In the genomic region with DNA sequence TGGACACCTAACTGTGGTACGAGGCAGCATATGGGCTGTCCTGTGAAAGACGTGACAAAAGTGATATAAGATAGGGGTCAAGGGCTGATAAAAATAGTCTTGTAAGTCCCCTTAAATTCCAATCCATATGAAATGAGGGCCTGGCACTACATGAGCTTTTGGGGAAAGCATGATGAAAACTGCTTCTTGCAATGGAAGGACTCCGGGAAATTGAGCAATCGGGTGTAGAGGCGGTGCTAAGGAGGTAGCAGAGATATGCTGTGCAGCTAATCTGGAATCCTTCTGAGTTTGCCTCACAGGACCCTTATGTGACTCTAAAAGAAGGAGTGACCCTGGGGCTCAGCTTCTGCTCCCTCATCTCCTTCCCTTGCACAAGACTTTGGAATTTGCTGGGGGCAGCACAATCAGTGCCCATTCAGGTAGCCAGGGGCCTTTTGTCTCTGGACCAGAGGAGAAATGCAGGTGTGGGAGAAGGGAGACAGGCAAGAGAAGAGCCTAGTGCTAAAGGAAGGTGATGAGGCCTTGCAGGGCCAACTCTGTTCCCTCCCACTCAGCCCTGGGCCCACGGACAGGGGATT, we compare ENCODE assay signal across 16 cellular contexts. TPM values are rescaled to one million over a fixed set of nuclear protein-coding genes. Genes with fewer than 3 reads are reported as not detected.
DNase-seq lines count a peak whose midpoint lies in the region; ATAC-seq and TF ChIP-seq lines count a peak whose summit lies in the region.
"Had no signal": no experiment of that assay in that cellular context is flagged by ENCODE, and none has a peak within 500 bp of the region (broad histone marks: within the 10 kb centered on the region; RNA-seq: fewer than 3 reads in every experiment).

No MANE protein-coding gene starts in this region.

- in situ Hi-C loops in IMR-90 (cut with MboI; ENCODE audit: low sequenced_read_pairs), result no loop called here

- H3K23ac ChIP-seq in IMR-90 (ENCODE audit: low read depth, low read length) (peak overlapping the region; percentile 7; the same call in 1 of the 2 replicates), neuronal stem cell (ENCODE audit: low read depth, low read length, poor library complexity) (no peak overlapping the region)

- dilution Hi-C loops in IMR-90 (cut with HindIII; ENCODE audit: low sequenced_read_pairs, unreplicated experiment), result no loop called here

- no peak overlapping the region for H3K56ac ChIP-seq in IMR-90 (ENCODE audit: extremely low read depth, insufficient read depth, low read length)

- H4K91ac ChIP-seq in IMR-90 (ENCODE audit: insufficient read depth, low read depth, low read length) (no peak overlapping the region; the same call in 1 of the 2 replicates), neuronal stem cell (ENCODE audit: low read depth, low read length, poor library complexity) (no peak overlapping the region)

- no peak overlapping the region for H3K4me3 Mint-ChIP-seq in activated T-helper 2 cell treated with anti-CD3 and anti-CD28 coated beads, Interferon-gamma antibody, Interleukin-2, Interleukin-4, amounts not matched to agents 10 μg/mL and 5 μg/mL and 100 μg/mL, durations not matched to agents 14 hours and 24 hours and 36 hours (ENCODE audit: low read depth)
- no peak overlapping the region for H3K4me3 Mint-ChIP-seq in glutamatergic neuron (ENCODE audit: unreplicated experiment)
- H3K4me3 Mint-ChIP-seq: activated T-cell treated with anti-CD3 and anti-CD28 coated beads, Interleukin-2, amount 50 U/mL, for 24 hours; neural progenitor cell; T-cell had no signal

- POLR2A ChIA-PET in IMR-90 (lab: Charles Lee; ENCODE audit: unreplicated experiment), result no interaction called here

- H3K4me3 ChIP-seq in IMR-90 (ENCODE audit: insufficient read depth, low read depth, low read length) (no peak overlapping the region), fibroblast of villous mesenchyme (ENCODE audit: low read depth, low read length) (no peak overlapping the region), neuronal stem cell (ENCODE audit: low read length in 2 of 2) (no peak overlapping the region)
- H3K4me3 ChIP-seq: GM12878, neural progenitor cell had no signal

- H3K18ac ChIP-seq in IMR-90 (ENCODE audit: low read depth, low read length), result 0 out of 2 replicates have a peak overlapping the region, but pooled peaks have one; percentile 5
- H3K18ac ChIP-seq in neuronal stem cell (ENCODE audit: low read length), result peak overlapping the region; percentile 64

- H3K9ac ChIP-seq in IMR-90 (ENCODE audit: low read depth, low read length), result no peak overlapping the region
- no peak overlapping the region for H3K9ac ChIP-seq in neuronal stem cell (ENCODE audit: low read depth, low read length, poor library complexity)
- H3K9ac ChIP-seq: neural progenitor cell had no signal

- H2BK5ac ChIP-seq in IMR-90 (ENCODE audit: low read depth, low read length, poor library complexity, severe bottlenecking), result peak overlapping the region; percentile 14
- no peak overlapping the region for H2BK5ac ChIP-seq in neuronal stem cell (ENCODE audit: low read length)

- H3K36me3 ChIP-seq in IMR-90 (ENCODE audit: control insufficient read depth, insufficient read depth, low read length) (peaks cover 1% of the 10 kb centered on the region; the same call in 1 of the 2 replicates), neuronal stem cell (replicated peaks in 1 of 2; ENCODE audit: control insufficient read depth in 2 of 2, insufficient read depth in 2 of 2, low read length in 2 of 2) (no peaks in the 10 kb centered on the region)
- H3K36me3 ChIP-seq: neural progenitor cell had no signal

- H2AK5ac ChIP-seq in IMR-90 (ENCODE audit: low read depth, low read length) (peak overlapping the region; percentile 3; the same call in 1 of the 2 replicates), neuronal stem cell (ENCODE audit: low read depth, low read length) (no peak overlapping the region)

- no CpG with 5 or more reads among the region's 6 CpGs for WGBS in IMR-90 (ENCODE audit: extremely low coverage in 2 of 2, insufficient read length in 1 of 2), 2 experiments
- WGBS in neuronal stem cell (ENCODE audit: extremely low coverage in 2 of 2, insufficient read length in 2 of 2, insufficient replicate concordance in 1 of 2), 2 donors, result no CpG with 5 or more reads among the region's 6 CpGs

- H2AFZ ChIP-seq in IMR-90 (replicated peaks; ENCODE audit: low read length, poor library complexity) (no peak overlapping the region), neuronal stem cell (ENCODE audit: low read length) (no peak overlapping the region)
- H2AFZ ChIP-seq: neural progenitor cell had no signal

- H3K4me2 ChIP-seq in IMR-90 (ENCODE audit: low read depth, low read length), result 0 out of 2 replicates have a peak overlapping the region, but pooled peaks have one; percentile 16
- H3K4me2 ChIP-seq in neuronal stem cell (ENCODE audit: insufficient read depth, low read length, poor library complexity, severe bottlenecking), result no peak overlapping the region
- H3K4me2 ChIP-seq: neural progenitor cell had no signal

- H3K79me1 ChIP-seq in IMR-90 (ENCODE audit: low read depth in 1 of 2, low read length in 2 of 2), result no peaks in the 10 kb centered on the region
- no peaks in the 10 kb centered on the region for H3K79me1 ChIP-seq in neuronal stem cell (ENCODE audit: low read depth, low read length)

- H3K9me3 ChIP-seq in IMR-90 (ENCODE audit: control insufficient read depth, insufficient read depth, low read length) (no peaks in the 10 kb centered on the region), neuronal stem cell (replicated peaks in 1 of 2; ENCODE audit: control insufficient read depth in 2 of 2, insufficient read depth in 1 of 2, low read depth in 1 of 2, low read length in 2 of 2) (no peaks in the 10 kb centered on the region)

- no peaks in the 10 kb centered on the region; the same call in 1 of the 2 replicates for H4K20me1 ChIP-seq in IMR-90 (ENCODE audit: insufficient read depth, low read length)

- DNase-seq in AML-193 (lab: John Stamatoyannopoulos, UW) (peak; percentile 0), IMR-90 (peak; percentile 35), fibroblast of villous mesenchyme (ENCODE audit: low read depth) (peak; percentile 65), neuronal stem cell (ENCODE audit: low spot score) (no peak), NK-92 (lab: John Stamatoyannopoulos, UW; ENCODE audit: unreplicated experiment) (no peak), 8988T (no peak), glutamatergic neuron (no peak)
- no peak for DNase-seq in activated T-helper 2 cell treated with anti-CD3 and anti-CD28 coated beads, Interferon-gamma antibody, Interleukin-2, Interleukin-4, amounts not matched to agents 10 μg/mL and 5 μg/mL and 100 μg/mL, durations not matched to agents 14 hours and 24 hours and 36 hours (ENCODE audit: low spot score)
- DNase-seq: activated T-cell treated with anti-CD3 and anti-CD28 coated beads, Interleukin-2, amount 50 U/mL, for 24 hours; DMS79; MM.1S; T-cell had no signal

- TF ChIP-seq CTCF in IMR-90 (conservative IDR thresholded peaks at IDR 0.05; ENCODE audit: low read depth, low read length) (no peak), fibroblast of villous mesenchyme (IDR thresholded peaks at IDR 0.05; ENCODE audit: insufficient read depth, low read depth, low read length) (no peak), glutamatergic neuron (IDR thresholded peaks at IDR 0.05; ENCODE audit: partially characterized antibody, unreplicated experiment) (no peak)

- no TSS peak for BruUV-seq in IMR-90 (replicated peaks; lab: Mats Ljungman, UMichigan)

- H3K4me1 ChIP-seq in IMR-90 (ENCODE audit: control insufficient read depth, insufficient read depth, low read length) (peaks cover 10% of the 10 kb centered on the region), neuronal stem cell (ENCODE audit: control insufficient read depth in 2 of 2, insufficient read depth in 1 of 2, low read depth in 1 of 2, low read length in 2 of 2) (peaks cover 0 to 2% of the 10 kb centered on the region in 2 donors)
- H3K4me1 ChIP-seq: neural progenitor cell had no signal

- H3K9me1 ChIP-seq in IMR-90 (ENCODE audit: insufficient read depth, low read length), result peaks cover 7% of the 10 kb centered on the region; the same call in 1 of the 2 replicates

- H2BK15ac ChIP-seq in IMR-90 (ENCODE audit: low read depth, low read length) (peak overlapping the region; percentile 64; the same call in 1 of the 3 replicates), neuronal stem cell (ENCODE audit: low read length) (no peak overlapping the region)

- intact Hi-C loops in IMR-90 (cut with micrococcal nuclease), result loop anchor here (2.0 kb wide), 1 partner anchor 38 kb away; no protein-coding TSS in a partner anchor
- intact Hi-C loops in activated T-helper 2 cell treated with anti-CD3 and anti-CD28 coated beads, Interferon-gamma antibody, Interleukin-2, Interleukin-4, amounts not matched to agents 10 μg/mL and 5 μg/mL and 100 μg/mL, durations not matched to agents 14 hours and 24 hours and 36 hours (cut with micrococcal nuclease), result no loop called here

- peaks cover 2% of the 10 kb centered on the region; the same call in 1 of the 2 replicates for H3K27me3 ChIP-seq in IMR-90 (ENCODE audit: control insufficient read depth, insufficient read depth, low read length)
- H3K27me3 ChIP-seq in neuronal stem cell (ENCODE audit: control insufficient read depth in 3 of 3, insufficient read depth in 3 of 3, low read depth in 1 of 3, low read length in 3 of 3), result peaks cover 0 to 2% (median 0%) of the 10 kb centered on the region in 3 experiments
- H3K27me3 ChIP-seq: neural progenitor cell had no signal

- no peak overlapping the region for H2AK9ac ChIP-seq in IMR-90 (replicated peaks; ENCODE audit: low read depth, low read length, poor library complexity)

- peak overlapping the region; percentile 19 for H3K4ac ChIP-seq in IMR-90 (ENCODE audit: low read depth, low read length)
- no peak overlapping the region for H3K4ac ChIP-seq in neuronal stem cell (ENCODE audit: low read length)

- no peaks in the 10 kb centered on the region for H3K4me1 Mint-ChIP-seq in activated T-helper 2 cell treated with anti-CD3 and anti-CD28 coated beads, Interferon-gamma antibody, Interleukin-2, Interleukin-4, amounts not matched to agents 10 μg/mL and 5 μg/mL and 100 μg/mL, durations not matched to agents 14 hours and 24 hours and 36 hours (ENCODE audit: low read depth)
- no peaks in the 10 kb centered on the region for H3K4me1 Mint-ChIP-seq in glutamatergic neuron (ENCODE audit: low read depth, unreplicated experiment)

- H4K8ac ChIP-seq in IMR-90 (ENCODE audit: low read depth in 2 of 2, low read length in 2 of 2) (no peak overlapping the region; a peak in 1 of 4 replicates), neuronal stem cell (ENCODE audit: low read depth, low read length) (no peak overlapping the region)

- no peak overlapping the region for H3K27ac Mint-ChIP-seq in activated T-helper 2 cell treated with anti-CD3 and anti-CD28 coated beads, Interferon-gamma antibody, Interleukin-2, Interleukin-4, amounts not matched to agents 10 μg/mL and 5 μg/mL and 100 μg/mL, durations not matched to agents 14 hours and 24 hours and 36 hours
- H3K27ac Mint-ChIP-seq in glutamatergic neuron (ENCODE audit: unreplicated experiment), result no peak overlapping the region
- H3K27ac Mint-ChIP-seq: activated T-cell treated with anti-CD3 and anti-CD28 coated beads, Interleukin-2, amount 50 U/mL, for 24 hours; neural progenitor cell had no signal

- no peaks in the 10 kb centered on the region for H3K9me3 Mint-ChIP-seq in activated T-helper 2 cell treated with anti-CD3 and anti-CD28 coated beads, Interferon-gamma antibody, Interleukin-2, Interleukin-4, amounts not matched to agents 10 μg/mL and 5 μg/mL and 100 μg/mL, durations not matched to agents 14 hours and 24 hours and 36 hours
- peaks cover 2% of the 10 kb centered on the region for H3K9me3 Mint-ChIP-seq in glutamatergic neuron (ENCODE audit: unreplicated experiment)
- H3K9me3 Mint-ChIP-seq: activated T-cell treated with anti-CD3 and anti-CD28 coated beads, Interleukin-2, amount 50 U/mL, for 24 hours; neural progenitor cell; T-cell had no signal

- no peaks in the 10 kb centered on the region for H3K36me3 Mint-ChIP-seq in activated T-helper 2 cell treated with anti-CD3 and anti-CD28 coated beads, Interferon-gamma antibody, Interleukin-2, Interleukin-4, amounts not matched to agents 10 μg/mL and 5 μg/mL and 100 μg/mL, durations not matched to agents 14 hours and 24 hours and 36 hours (ENCODE audit: low read depth)
- no peaks in the 10 kb centered on the region for H3K36me3 Mint-ChIP-seq in glutamatergic neuron (ENCODE audit: unreplicated experiment)
- H3K36me3 Mint-ChIP-seq: neural progenitor cell, T-cell had no signal

- TF ChIP-seq RAD21 in IMR-90 (IDR thresholded peaks at IDR 0.05; ENCODE audit: low read length), result no peak

- H2BK120ac ChIP-seq in IMR-90 (ENCODE audit: low read depth, low read length) (0 out of 2 replicates have a peak overlapping the region, but pooled peaks have one; percentile 11), neuronal stem cell (ENCODE audit: low read depth, low read length) (no peak overlapping the region)

- peak; percentile 39 for ATAC-seq in IMR-90 (ENCODE audit: low read depth)
- ATAC-seq: GM12878 had no signal

- H2BK12ac ChIP-seq in neuronal stem cell (ENCODE audit: low read length), result no peak overlapping the region

- no peak overlapping the region; the same call in 1 of the 2 replicates for H2BK20ac ChIP-seq in IMR-90 (ENCODE audit: low read depth, low read length)

- TF ChIP-seq POLR2A in IMR-90 (IDR thresholded peaks at IDR 0.05; ENCODE audit: low read depth, low read length), result no peak

- H3K27me3 Mint-ChIP-seq in activated T-helper 2 cell treated with anti-CD3 and anti-CD28 coated beads, Interferon-gamma antibody, Interleukin-2, Interleukin-4, amounts not matched to agents 10 μg/mL and 5 μg/mL and 100 μg/mL, durations not matched to agents 14 hours and 24 hours and 36 hours (ENCODE audit: low read depth), result no peaks in the 10 kb centered on the region
- H3K27me3 Mint-ChIP-seq in glutamatergic neuron (ENCODE audit: unreplicated experiment), result no peaks in the 10 kb centered on the region

- H3K14ac ChIP-seq in IMR-90 (replicated peaks; ENCODE audit: low read depth, low read length) (peak overlapping the region; percentile 13; the same call in 1 of the 2 replicates), neuronal stem cell (ENCODE audit: low read length) (no peak overlapping the region)

- H4K5ac ChIP-seq in IMR-90 (ENCODE audit: low read depth, low read length), result no peak overlapping the region

- CTCF ChIA-PET in IMR-90 (lab: Yijun Ruan, JAX), result interaction anchor here (1.1 to 1.2 kb wide), 2 partner anchors 30 to 34 kb away, joined by 3 read pairs; no protein-coding TSS in a partner anchor

- H3K27ac ChIP-seq in IMR-90 (ENCODE audit: insufficient read depth, low read length), result peak overlapping the region; percentile 61; the same call in 1 of the 2 replicates
- no peak overlapping the region for H3K27ac ChIP-seq in neuronal stem cell (replicated peaks; ENCODE audit: low read length)
- H3K27ac ChIP-seq: neural progenitor cell had no signal

RNA-seq across cellular contexts. Expression of gene CLDN2, which starts 12.8 kb away (rescaled TPM):
- not detected in 2 replicates for total RNA-seq in IMR-90 (2012; rRNA removed)
- 0.03 TPM in 2 replicates for polyA plus RNA-seq in IMR-90 (2012; rRNA removed)
- polyA plus RNA-seq in IMR-90 (2012; cell fraction: cytosol; rRNA removed), result 0.01 TPM in 1 of 2 replicates, not detected in the other
- polyA plus RNA-seq in IMR-90 (2012; cell fraction: nucleus; rRNA removed; ENCODE audit: low replicate concordance), result 0.02 and 0.08 TPM in 2 replicates
- not detected in 2 replicates for total RNA-seq in fibroblast of villous mesenchyme
- polyA plus RNA-seq in neuronal stem cell (2013, experiment 1 of 2), result 0.35 TPM
- polyA plus RNA-seq in neuronal stem cell (2013, experiment 2 of 2), result 0.35 TPM
- total RNA-seq in activated T-helper 2 cell treated with anti-CD3 and anti-CD28 coated beads, Interferon-gamma antibody, Interleukin-2, Interleukin-4, amounts not matched to agents 10 μg/mL and 5 μg/mL and 100 μg/mL, durations not matched to agents 14 hours and 24 hours and 36 hours, result not detected in 2 replicates
- total RNA-seq in glutamatergic neuron (ENCODE audit: unreplicated experiment), result not detected
- total RNA-seq: glomerular endothelial cell, urinary bladder had no signal
- polyA plus RNA-seq: GM12878, urinary bladder had no signal

RNA-seq across cellular contexts. Expression of gene RIPPLY1, which starts 29.9 kb away (rescaled TPM):
- total RNA-seq in IMR-90 (2012; rRNA removed), result not detected in 2 replicates
- not detected in 2 replicates for polyA plus RNA-seq in IMR-90 (2012; rRNA removed)
- polyA plus RNA-seq in IMR-90 (2012; cell fraction: cytosol; rRNA removed), result not detected in 2 replicates
- polyA plus RNA-seq in IMR-90 (2012; cell fraction: nucleus; rRNA removed; ENCODE audit: low replicate concordance), result 0.07 and 0.15 TPM in 2 replicates
- total RNA-seq in fibroblast of villous mesenchyme, result not detected in 2 replicates
- not detected for polyA plus RNA-seq in neuronal stem cell (2013, experiment 1 of 2)
- polyA plus RNA-seq in neuronal stem cell (2013, experiment 2 of 2), result not detected
- total RNA-seq in activated T-helper 2 cell treated with anti-CD3 and anti-CD28 coated beads, Interferon-gamma antibody, Interleukin-2, Interleukin-4, amounts not matched to agents 10 μg/mL and 5 μg/mL and 100 μg/mL, durations not matched to agents 14 hours and 24 hours and 36 hours, result not detected in 2 replicates
- not detected for total RNA-seq in glutamatergic neuron (ENCODE audit: unreplicated experiment)
- total RNA-seq: glomerular endothelial cell, GM12878, T-cell, urinary bladder had no signal
- polyA plus RNA-seq: GM12878, urinary bladder had no signal

Comparison
In these comparisons a context has a peak if more than half of its experiments do, and no peak if none do; other contexts are left out.
1. DNase-seq: peak in AML-193 (2 of 2), IMR-90 (single experiment) and fibroblast of villous mesenchyme (single experiment); none in neuronal stem cell (single experiment), NK-92 (single experiment), activated T-helper 2 cell treated with anti-CD3 and anti-CD28 coated beads, Interferon-gamma antibody, Interleukin-2, Interleukin-4, amounts not matched to agents 10 μg/mL and 5 μg/mL and 100 μg/mL, durations not matched to agents 14 hours and 24 hours and 36 hours (single experiment), 8988T (single experiment) and glutamatergic neuron (single experiment).